9 cellular contexts compared by ENCODE assay signal in genomic region chr5:136192526-136193395, GRCh38. TPM values are rescaled to one million over a fixed set of nuclear protein-coding genes. Genes with fewer than 3 reads are reported as not detected.
A peak's percentile ranks its signal among the peaks of the same experiment; 100 is the strongest.
DNase-seq lines count a peak whose midpoint lies in the region; ATAC-seq and TF ChIP-seq lines count a peak whose summit lies in the region.
"Had no signal": no experiment of that assay in that cellular context is flagged by ENCODE, and none has a peak within 500 bp of the region (broad histone marks: within the 10 kb centered on the region; RNA-seq: fewer than 3 reads in every experiment).

Gene SMIM32, minus strand, starts transcription at chr5:136193162. Its CDS starts 638 bp downstream, at chr5:136192524.

- H3K4me1 ChIP-seq in GM23338 (ENCODE audit: insufficient read depth) (peaks cover 7% of the 10 kb centered on the region; the same call in 1 of the 2 replicates), iPS DF 6.9 (ENCODE audit: control insufficient read depth, insufficient read depth, low read length) (0 out of 2 replicates have a peak, but pooled peaks cover 1% of the 10 kb centered on the region)
- H3K4me1 ChIP-seq in CD4-positive, alpha-beta memory T cell (ENCODE audit: insufficient read depth, low read length) = no peaks in the 10 kb centered on the region

- no peak within 1 kb of the TSS for H3K27ac ChIP-seq in GM23338 (ENCODE audit: low read depth)
- no peak within 1 kb of the TSS for H3K27ac ChIP-seq in iPS DF 6.9 (ENCODE audit: low read length)
- H3K27ac ChIP-seq in CD4-positive, alpha-beta memory T cell (ENCODE audit: low read depth, low read length) = no peak within 1 kb of the TSS

- ATAC-seq in GM23338 (peak; percentile 61), HG02938 (IDR thresholded peaks at IDR 0.05; ENCODE audit: unreplicated experiment) (no peak)

- CTCF ChIA-PET in CD4-positive, alpha-beta memory T cell (lab: Charles Lee; ENCODE audit: partially characterized antibody) = no interaction called here

- no peak for TF ChIP-seq CTCF in GM23338 (conservative IDR thresholded peaks at IDR 0.05; ENCODE audit: low read depth in 2 of 2)

- WGBS in iPS DF 6.9 (ENCODE audit: insufficient coverage, insufficient read length) = no CpG with 5 or more reads among the region's 82 CpGs

- peak within 1 kb of the TSS; percentile 97 for H3K4me2 ChIP-seq in GM23338

- H3K4me3 ChIP-seq in GM23338 = peak within 1 kb of the TSS; percentile 77
- peak within 1 kb of the TSS; percentile 15 for H3K4me3 ChIP-seq in iPS DF 6.9 (ENCODE audit: low read length)
- peak within 1 kb of the TSS; percentile 34 for H3K4me3 ChIP-seq in skeletal muscle cell (ENCODE audit: low read depth, low read length)
- no peak within 1 kb of the TSS for H3K4me3 ChIP-seq in CD4-positive, alpha-beta memory T cell (ENCODE audit: low read length in 2 of 2)

- H3K36me3 Mint-ChIP-seq in GM23338 (ENCODE audit: low read depth) = peaks cover 12% of the 10 kb centered on the region
- peaks cover 1 to 6% of the 10 kb centered on the region in 2 donors for H3K36me3 Mint-ChIP-seq in CD4-positive, alpha-beta memory T cell

- no peaks in the 10 kb centered on the region for H3K9me3 ChIP-seq in iPS DF 6.9 (ENCODE audit: control insufficient read depth, insufficient read depth, low read length)
- H3K9me3 ChIP-seq in CD4-positive, alpha-beta memory T cell (ENCODE audit: control insufficient read depth in 1 of 2, low read length in 2 of 2) = no peaks in the 10 kb centered on the region

- H3F3A ChIP-seq in GM23338 (replicated peaks; ENCODE audit: low read depth) = 0 out of 2 replicates have a peak, but pooled peaks cover 7% of the 10 kb centered on the region

- H2AFZ ChIP-seq in GM23338 = peak within 1 kb of the TSS; percentile 88

- peak within 1 kb of the TSS; percentile 74 for H3K4me3 Mint-ChIP-seq in GM23338
- H3K4me3 Mint-ChIP-seq in CD4-positive, alpha-beta memory T cell = peak within 1 kb of the TSS in 2 of 8 donors; percentile 46 to 48

- H4K20me1 ChIP-seq in GM23338 (replicated peaks; ENCODE audit: insufficient read depth) = peaks cover 9% of the 10 kb centered on the region; the same call in 1 of the 2 replicates

- intact Hi-C loops in CD4-positive, alpha-beta memory T cell (cut with micrococcal nuclease) = no loop called here

- H3K9me3 Mint-ChIP-seq in GM23338 = no peaks in the 10 kb centered on the region
- H3K9me3 Mint-ChIP-seq in CD4-positive, alpha-beta memory T cell = no peaks in the 10 kb centered on the region

- H3K36me3 ChIP-seq in GM23338 (ENCODE audit: insufficient read depth) (no peaks in the 10 kb centered on the region), iPS DF 6.9 (ENCODE audit: control insufficient read depth, insufficient read depth, low read length) (no peaks in the 10 kb centered on the region)
- H3K36me3 ChIP-seq in CD4-positive, alpha-beta memory T cell (ENCODE audit: insufficient read depth, low read length) = no peaks in the 10 kb centered on the region

- in situ Hi-C loops in G401 (cut with HindIII; ENCODE audit: low sequenced_read_pairs) = no loop called here

- no peaks in the 10 kb centered on the region for H3K79me2 ChIP-seq in GM23338 (replicated peaks; ENCODE audit: insufficient read depth)

- H3K27me3 ChIP-seq in GM23338 (ENCODE audit: insufficient read depth) (peaks cover 97% of the 10 kb centered on the region), iPS DF 6.9 (ENCODE audit: control insufficient read depth, insufficient read depth, low read length) (peaks cover 53% of the 10 kb centered on the region)
- no peaks in the 10 kb centered on the region for H3K27me3 ChIP-seq in CD4-positive, alpha-beta memory T cell (ENCODE audit: insufficient read depth, low read length)

- POLR2A ChIA-PET in CD4-positive, alpha-beta memory T cell (lab: Charles Lee; ENCODE audit: partially characterized antibody) = no interaction called here

- H3K9me2 ChIP-seq in GM23338 (ENCODE audit: insufficient read depth) = no peaks in the 10 kb centered on the region

- peaks cover 12% of the 10 kb centered on the region; the same call in 2 of the 3 replicates for H3K4me1 Mint-ChIP-seq in GM23338
- peaks cover 0 to 6% (median 3%) of the 10 kb centered on the region in 4 donors for H3K4me1 Mint-ChIP-seq in CD4-positive, alpha-beta memory T cell

- no peak within 1 kb of the TSS for H3K27ac Mint-ChIP-seq in GM23338
- no peak within 1 kb of the TSS for H3K27ac Mint-ChIP-seq in CD4-positive, alpha-beta memory T cell

- DNase-seq in GM23338 (ENCODE audit: low spot score) = peak; percentile 64
- DNase-seq in SW480 (ENCODE audit: low spot score) = peak; percentile 51
- no peak for DNase-seq in iPS DF 6.9 (ENCODE audit: low read depth, low spot score)
- no peak for DNase-seq in skeletal muscle cell (ENCODE audit: low read depth)
- no peak for DNase-seq in SIG-M5 treated with dmso at 0.1 percent for 504 hours (lab: John Stamatoyannopoulos, UW; ENCODE audit: unreplicated experiment)
- no peak for DNase-seq in G401 (ENCODE audit: low spot score)
- DNase-seq in CD4-positive, alpha-beta memory T cell = no peak
- DNase-seq: HCEC 1CT had no signal

- H3K27me3 Mint-ChIP-seq in GM23338 (ENCODE audit: insufficient read depth, low read depth, poor library complexity) = peaks cover 80% of the 10 kb centered on the region
- H3K27me3 Mint-ChIP-seq in CD4-positive, alpha-beta memory T cell = peaks cover 29 to 33% of the 10 kb centered on the region in 2 donors

TF ChIP-seq in GM23338, 12 proteins besides CTCF, POLR2A, EP300 and RAD21:
- peak; percentile 32 for TF ChIP-seq EZH2phosphoT487 (IDR thresholded peaks at IDR 0.05; ENCODE audit: unreplicated experiment)
- TF ChIP-seq ZNF462 (CRISPR knock-in tag; IDR thresholded peaks at IDR 0.05) = no peak
- TF ChIP-seq EZH2 (IDR thresholded peaks at IDR 0.05; ENCODE audit: low read depth, unreplicated experiment) = peak; percentile 79

RNA-seq across cellular contexts. Expression of gene SMIM32, which starts in this region (rescaled TPM):
- total RNA-seq in GM23338 (2014; rRNA removed; shearing (Covaris generic)) = 0.19 and 0.56 TPM in 2 replicates
- polyA plus RNA-seq in GM23338 (2016; fragmentation: Nextera tagmentation; extraction: Ambion mirVana) = 0.17 and 0.27 TPM in 2 replicates
- not detected in 2 replicates for total RNA-seq in G401 (2014; rRNA removed; shearing (Covaris generic))
- total RNA-seq in CD4-positive, alpha-beta memory T cell = not detected
- not detected for polyA plus RNA-seq in CD4-positive, alpha-beta memory T cell

Comparison
In these comparisons a context has a peak if more than half of its experiments do, and no peak if none do; other contexts are left out.
1. Peak in DNase-seq, ATAC-seq, H3K4me3 ChIP-seq and H3K4me2 ChIP-seq in GM23338; RNA of the gene not detected or under 1 TPM.
2. H3K4me3 ChIP-seq: peak in iPS DF 6.9 (single experiment) and skeletal muscle cell (single experiment); none in CD4-positive, alpha-beta memory T cell (0 of 2).